ENCODE assay signal across 16 cellular contexts in genomic region chr9:79661926-79662552, GRCh38.
DNase-seq lines count a peak whose midpoint lies in the region; ATAC-seq, FAIRE-seq and TF ChIP-seq lines count a peak whose summit lies in the region.
"Had no signal": no experiment of that assay in that cellular context is flagged by ENCODE, and none has a peak within 500 bp of the region (broad histone marks: within the 10 kb centered on the region; RNA-seq: fewer than 3 reads in every experiment).

No MANE protein-coding gene starts in this region.

- H3K27ac ChIP-seq in CD4-positive, alpha-beta T cell (ENCODE audit: low read depth, low read length) = no peak overlapping the region
- H3K27ac ChIP-seq in endodermal cell (ENCODE audit: low read depth, low read length) = peak overlapping the region; percentile 92
- H3K27ac ChIP-seq: esophagus muscularis mucosa, left lung, Peyer's patch had no signal

- peaks cover 45% of the 10 kb centered on the region for H3K36me3 Mint-ChIP-seq in CD4-positive, alpha-beta T cell (ENCODE audit: low read depth)
- H3K36me3 Mint-ChIP-seq in endodermal cell (ENCODE audit: low read depth) (no peaks in the 10 kb centered on the region), neural crest cell (ENCODE audit: low read depth) (peaks cover 9% of the 10 kb centered on the region)

- H3K4me1 ChIP-seq in endodermal cell (ENCODE audit: control insufficient read depth, insufficient read depth, low read length) = no peaks in the 10 kb centered on the region
- H3K4me1 ChIP-seq: Peyer's patch had no signal

- no peaks in the 10 kb centered on the region for H3K36me3 ChIP-seq in endodermal cell (ENCODE audit: control insufficient read depth, insufficient read depth, low read length)
- H3K36me3 ChIP-seq: Peyer's patch had no signal

- peak; percentile 34 for ATAC-seq in CD4-positive, alpha-beta T cell (ENCODE audit: poor library complexity)
- ATAC-seq in sciatic nerve = no peak
- no peak for ATAC-seq in GM19452 (IDR thresholded peaks at IDR 0.05; ENCODE audit: unreplicated experiment)
- ATAC-seq: left lung had no signal

- no peak for DNase-seq in CD4-positive, alpha-beta T cell
- DNase-seq in NCI-H69 (lab: John Stamatoyannopoulos, UW) = peak; percentile 23
- no peak for DNase-seq in endodermal cell
- no peak for DNase-seq in neural crest cell (ENCODE audit: low read depth, low spot score)
- no peak for DNase-seq in sciatic nerve (ENCODE audit: low spot score)
- DNase-seq in H54 (ENCODE audit: insufficient read length, low spot score) = no peak
- DNase-seq in HPDE6-E6E7 (ENCODE audit: extremely low spot score) = no peak
- DNase-seq: activated CD8-positive, alpha-beta memory T cell treated with anti-CD3 and anti-CD28 coated beads, Interleukin-2, amount 50 U/mL, for 4 hours; activated naive CD8-positive, alpha-beta T cell treated with anti-CD3 and anti-CD28 coated beads, Interleukin-2, amount 10 ng/mL, durations not matched to agents 7 days and 5 days; DMS79; Karpas-422; left lung; NCI-H1436 treated with DMSO at 0.1 percent for 48 hours; Peyer's patch had no signal

- peak overlapping the region; percentile 52 for H3K27ac Mint-ChIP-seq in CD4-positive, alpha-beta T cell
- H3K27ac Mint-ChIP-seq in endodermal cell (no peak overlapping the region), neural crest cell (ENCODE audit: unreplicated experiment) (peak overlapping the region; percentile 88)
- H3K27ac Mint-ChIP-seq: activated naive CD8-positive, alpha-beta T cell treated with anti-CD3 and anti-CD28 coated beads, Interleukin-2, amount 10 ng/mL, durations not matched to agents 7 days and 5 days had no signal

- WGBS in endodermal cell (ENCODE audit: insufficient coverage in 1 of 2, insufficient read length in 1 of 2), 2 experiments = 69 to 73% methylated on average over 3 to 5 of the region's 5 CpGs

- CTCF ChIA-PET in CD4-positive, alpha-beta T cell (lab: Charles Lee) = interaction anchor here (0.6 to 1.4 kb wide), 2 partner anchors 22 to 93 kb away, joined by 3 to 6 read pairs; no protein-coding TSS in a partner anchor

- no peak for TF ChIP-seq POLR2A in H54 (IDR thresholded peaks at IDR 0.05; ENCODE audit: low read depth, low read length)

- no peaks in the 10 kb centered on the region for H3K27me3 ChIP-seq in CD4-positive, alpha-beta T cell (ENCODE audit: control insufficient read depth, insufficient read depth, low read length)
- no peaks in the 10 kb centered on the region for H3K27me3 ChIP-seq in endodermal cell (ENCODE audit: control insufficient read depth, insufficient read depth, low read length, poor library complexity, severe bottlenecking)
- H3K27me3 ChIP-seq: esophagus muscularis mucosa, left lung, Peyer's patch had no signal

- peak overlapping the region; percentile 11 for H3K9ac ChIP-seq in endodermal cell (ENCODE audit: extremely low read depth, low read length, poor library complexity, severe bottlenecking)

- POLR2A ChIA-PET in CD4-positive, alpha-beta T cell (lab: Charles Lee) = interaction anchor here (0.7 to 1.1 kb wide), 2 partner anchors 12 to 91 kb away, joined by 3 to 7 read pairs; partner anchors contain the start of gene TLE4

- no peaks in the 10 kb centered on the region for H3K27me3 Mint-ChIP-seq in CD4-positive, alpha-beta T cell
- H3K27me3 Mint-ChIP-seq in endodermal cell (ENCODE audit: insufficient read depth) (no peaks in the 10 kb centered on the region), neural crest cell (ENCODE audit: low read depth) (peaks cover 3% of the 10 kb centered on the region)
- H3K27me3 Mint-ChIP-seq: activated naive CD8-positive, alpha-beta T cell treated with anti-CD3 and anti-CD28 coated beads, Interleukin-2, amount 10 ng/mL, durations not matched to agents 7 days and 5 days had no signal

- H3K4me1 Mint-ChIP-seq in CD4-positive, alpha-beta T cell (ENCODE audit: low read depth) = peaks cover 73% of the 10 kb centered on the region
- peaks cover 44% of the 10 kb centered on the region for H3K4me1 Mint-ChIP-seq in endodermal cell
- peaks cover 74% of the 10 kb centered on the region for H3K4me1 Mint-ChIP-seq in neural crest cell

- no peaks in the 10 kb centered on the region for H3K9me3 Mint-ChIP-seq in CD4-positive, alpha-beta T cell
- H3K9me3 Mint-ChIP-seq in endodermal cell (no peaks in the 10 kb centered on the region), neural crest cell (no peaks in the 10 kb centered on the region)
- H3K9me3 Mint-ChIP-seq: activated naive CD8-positive, alpha-beta T cell treated with anti-CD3 and anti-CD28 coated beads, Interleukin-2, amount 10 ng/mL, durations not matched to agents 7 days and 5 days had no signal

- FAIRE-seq in H54 (lab: Jason Lieb, UNC) = no peak

- no peak overlapping the region for H3K4me3 ChIP-seq in endodermal cell (ENCODE audit: low read length)
- H3K4me3 ChIP-seq: esophagus muscularis mucosa, left lung, Peyer's patch had no signal

- intact Hi-C loops in CD4-positive, alpha-beta T cell (cut with DNase I, micrococcal nuclease) = loop anchor here in 1 of 2 experiments (5.0 kb wide), 2 partner anchors 35 to 90 kb away; partner anchors contain the start of gene TLE4
- intact Hi-C loops in sciatic nerve (cut with DNase I) = no loop called here

- H3K4me3 Mint-ChIP-seq in CD4-positive, alpha-beta T cell = peak overlapping the region; percentile 32
- no peak overlapping the region for H3K4me3 Mint-ChIP-seq in endodermal cell
- peak overlapping the region; percentile 82 for H3K4me3 Mint-ChIP-seq in neural crest cell
- H3K4me3 Mint-ChIP-seq: activated naive CD8-positive, alpha-beta T cell treated with anti-CD3 and anti-CD28 coated beads, Interleukin-2, amount 10 ng/mL, durations not matched to agents 7 days and 5 days had no signal

- no peak for TF ChIP-seq CTCF in CD4-positive, alpha-beta T cell (IDR thresholded peaks at IDR 0.05)
- TF ChIP-seq CTCF in endodermal cell (conservative IDR thresholded peaks at IDR 0.05) (no peak), neural crest cell (conservative IDR thresholded peaks at IDR 0.05) (no peak)

- H3K9me3 ChIP-seq in CD4-positive, alpha-beta T cell (ENCODE audit: control insufficient read depth, low read length) = no peaks in the 10 kb centered on the region
- H3K9me3 ChIP-seq in endodermal cell (ENCODE audit: control insufficient read depth, low read length) = no peaks in the 10 kb centered on the region
- H3K9me3 ChIP-seq: esophagus muscularis mucosa, left lung, Peyer's patch had no signal
